In the genomic region with DNA sequence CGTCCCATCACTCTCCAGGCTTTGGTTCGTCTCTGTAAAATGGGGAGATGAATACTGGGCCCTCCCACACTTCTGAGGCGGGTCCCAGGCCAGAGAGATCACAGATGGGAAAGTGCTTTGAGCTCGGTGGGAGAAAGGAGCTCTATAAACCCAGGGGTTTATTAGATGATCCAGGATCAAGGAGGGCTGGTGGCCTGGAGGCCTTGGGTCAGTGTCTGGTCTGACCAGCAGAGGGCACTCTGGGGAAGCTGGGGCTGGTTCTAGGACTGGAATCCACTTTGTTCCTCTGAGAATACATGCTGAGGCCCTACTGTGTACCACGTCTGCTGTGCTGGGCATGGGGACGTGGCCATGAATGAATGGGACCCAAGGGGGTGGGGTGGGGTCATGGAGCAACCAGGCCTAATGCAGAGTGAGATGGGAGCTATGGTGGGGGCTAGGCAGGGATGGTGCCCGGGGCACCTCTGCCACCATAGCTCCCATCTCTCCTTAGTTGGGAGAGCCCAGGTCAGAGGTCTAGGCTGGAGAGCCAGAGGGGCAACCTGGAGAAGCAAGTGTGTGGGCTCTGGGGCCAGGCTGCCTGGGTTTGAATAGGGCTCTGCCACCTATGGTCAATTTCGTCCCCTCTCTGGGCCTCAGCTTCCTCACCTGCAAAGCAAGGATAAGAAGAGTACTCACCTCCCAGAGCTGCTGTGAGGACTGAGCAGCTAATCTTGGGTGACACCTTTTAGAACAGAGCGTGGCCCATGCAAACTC, we compare ENCODE assay signal across 8 cellular contexts. TPM values are rescaled to one million over a fixed set of nuclear protein-coding genes. Genes with fewer than 3 reads are reported as not detected.
DNase-seq lines count a peak whose midpoint lies in the region; ATAC-seq and TF ChIP-seq lines count a peak whose summit lies in the region.

No MANE protein-coding gene starts in this region.

- intact Hi-C loops in head of caudate nucleus (cut with DNase I) = loop anchor here (10.0 kb wide), 1 partner anchor 282 kb away; a partner anchor contains a TSS
- intact Hi-C loops in sigmoid colon (cut with DNase I) = loop anchor here (5.0 kb wide), 1 partner anchor 280 kb away; no protein-coding TSS in a partner anchor

- TF ChIP-seq POLR2A in sigmoid colon (IDR thresholded peaks at IDR 0.05) = no peak

- peak; percentile 42 to 79 (median 73) for TF ChIP-seq CTCF in sigmoid colon (IDR thresholded peaks at IDR 0.05)

- H3K9me3 ChIP-seq in HAP-1 = no peaks in the 10 kb centered on the region
- no peaks in the 10 kb centered on the region for H3K9me3 ChIP-seq in SJCRH30 (replicated peaks)
- H3K9me3 ChIP-seq in sigmoid colon = no peaks in the 10 kb centered on the region

- WGBS in sigmoid colon, 2 donors = 58 to 77% methylated on average over 9 of the region's 9 CpGs

- ATAC-seq in HG03354 (IDR thresholded peaks at IDR 0.05; ENCODE audit: poor library complexity, severe bottlenecking, unreplicated experiment) (no peak), GM18909 (IDR thresholded peaks at IDR 0.05; ENCODE audit: poor library complexity, unreplicated experiment) (no peak)

- DNase-seq in CD1c-positive myeloid dendritic cell (ENCODE audit: extremely low spot score) (peak; percentile 71), HAP-1 (ENCODE audit: low spot score in 2 of 2) (peak; percentile 37 to 87), SJCRH30 (peak; percentile 77 to 91), head of caudate nucleus (peak in 28 of 42 donors; percentile 31 to 77 (median 52)), sigmoid colon (no peak)
- peak; percentile 64 for DNase-seq in activated naive CD4-positive, alpha-beta T cell treated with Interleukin-2 at 50 U/mL for 16 hours

- H3K4me3 ChIP-seq in HAP-1 (no peak overlapping the region), SJCRH30 (no peak overlapping the region), sigmoid colon (no peak overlapping the region)

- TF ChIP-seq EP300 in sigmoid colon (IDR thresholded peaks at IDR 0.05) = no peak

- H3K27ac ChIP-seq in SJCRH30 (no peak overlapping the region), sigmoid colon (no peak overlapping the region)

- H3K27me3 ChIP-seq in HAP-1 (ENCODE audit: low read depth) (no peaks in the 10 kb centered on the region), SJCRH30 (no peaks in the 10 kb centered on the region), sigmoid colon (no peaks in the 10 kb centered on the region)

- in situ Hi-C loops in HAP-1 (cut with MboI; ENCODE audit: low sequenced_read_pairs) = loop anchor here (5.0 kb wide), 1 partner anchor 100 kb away; no protein-coding TSS in a partner anchor

- H3K4me1 ChIP-seq in HAP-1 (no peaks in the 10 kb centered on the region), SJCRH30 (peaks cover 8% of the 10 kb centered on the region), sigmoid colon (peaks cover 0 to 7% (median 2%) of the 10 kb centered on the region in 4 donors)

- H3K36me3 ChIP-seq in HAP-1 (replicated peaks) = no peaks in the 10 kb centered on the region
- no peaks in the 10 kb centered on the region for H3K36me3 ChIP-seq in SJCRH30
- no peaks in the 10 kb centered on the region for H3K36me3 ChIP-seq in sigmoid colon

RNA-seq across cellular contexts. Expression of a gene that starts 9.0 kb away (rescaled TPM):
- 0.10 TPM in 1 of 2 replicates, not detected in the other for total RNA-seq in SJCRH30 (2014; rRNA removed; shearing (Covaris generic))
- under 1 TPM in 1 of 4 donors, not detected in 3; 0.81 TPM for total RNA-seq in sigmoid colon
- polyA plus RNA-seq in sigmoid colon = under 1 TPM in 1 of 3 donors, not detected in 2; 0.12 TPM

RNA-seq across cellular contexts. Expression of a gene that starts 38.9 kb away (rescaled TPM):
- 0.08 TPM in 1 of 2 replicates, not detected in the other for total RNA-seq in SJCRH30 (2014; rRNA removed; shearing (Covaris generic))
- total RNA-seq in sigmoid colon = under 1 TPM in 3 of 4 donors, not detected in 1; 0.28 to 0.71 (median 0.33) TPM
- under 1 TPM in 1 of 3 donors, not detected in 2; 0.04 TPM for polyA plus RNA-seq in sigmoid colon
